Comparison of ENCODE assay signal across 1 cellular context in the genomic region with DNA sequence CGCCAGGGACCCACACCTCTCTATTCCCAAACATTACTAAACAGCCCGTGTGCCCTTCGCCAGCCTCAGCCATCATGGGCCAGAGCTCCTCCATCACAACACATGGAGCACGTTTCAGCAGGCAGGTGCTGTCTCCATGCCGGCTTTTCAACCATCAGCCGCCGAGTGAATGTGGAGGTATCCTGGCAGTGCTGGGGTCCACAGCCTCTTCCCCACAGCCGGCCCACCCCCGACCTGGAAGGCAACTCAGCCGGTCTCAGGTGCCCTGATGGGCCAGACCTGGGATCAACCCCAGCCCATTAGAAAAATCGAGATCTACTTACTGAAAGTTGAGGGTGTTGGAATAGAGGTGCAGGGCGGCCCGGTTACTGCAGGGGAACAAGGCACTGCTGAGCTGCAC.
TF ChIP-seq lines count a peak whose summit lies in the region.

No MANE protein-coding gene starts in this region.

TF ChIP-seq in HEK293, 187 proteins besides CTCF, POLR2A, EP300 and RAD21:
- TF ChIP-seq ZNF701 (tag by site-specific recombination; IDR thresholded peaks at IDR 0.05) (no peak), ZXDB (tag by site-specific recombination; IDR thresholded peaks at IDR 0.05) (no peak), ZNF658 (tag by site-specific recombination; IDR thresholded peaks at IDR 0.05) (no peak), OSR2 (tag by site-specific recombination; IDR thresholded peaks at IDR 0.05) (no peak), ZFP3 (tag by site-specific recombination; IDR thresholded peaks at IDR 0.05; ENCODE audit: low read depth) (no peak), ZSCAN23 (tag by site-specific recombination; IDR thresholded peaks at IDR 0.05) (no peak), ZNF670 (tag by site-specific recombination; IDR thresholded peaks at IDR 0.05; ENCODE audit: low read depth) (no peak), ZBTB48 (tag by site-specific recombination; IDR thresholded peaks at IDR 0.05) (no peak)
- TF ChIP-seq, protein P1, sequence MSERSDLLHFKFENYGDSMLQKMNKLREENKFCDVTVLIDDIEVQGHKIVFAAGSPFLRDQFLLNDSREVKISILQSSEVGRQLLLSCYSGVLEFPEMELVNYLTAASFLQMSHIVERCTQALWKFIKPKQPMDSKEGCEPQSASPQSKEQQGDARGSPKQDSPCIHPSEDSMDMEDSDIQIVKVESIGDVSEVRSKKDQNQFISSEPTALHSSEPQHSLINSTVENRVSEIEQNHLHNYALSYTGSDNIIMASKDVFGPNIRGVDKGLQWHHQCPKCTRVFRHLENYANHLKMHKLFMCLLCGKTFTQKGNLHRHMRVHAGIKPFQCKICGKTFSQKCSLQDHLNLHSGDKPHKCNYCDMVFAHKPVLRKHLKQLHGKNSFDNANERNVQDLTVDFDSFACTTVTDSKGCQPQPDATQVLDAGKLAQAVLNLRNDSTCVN (tag by site-specific recombination; optimal IDR thresholded peaks at IDR 0.05): no peak
- TF ChIP-seq, protein P2, sequence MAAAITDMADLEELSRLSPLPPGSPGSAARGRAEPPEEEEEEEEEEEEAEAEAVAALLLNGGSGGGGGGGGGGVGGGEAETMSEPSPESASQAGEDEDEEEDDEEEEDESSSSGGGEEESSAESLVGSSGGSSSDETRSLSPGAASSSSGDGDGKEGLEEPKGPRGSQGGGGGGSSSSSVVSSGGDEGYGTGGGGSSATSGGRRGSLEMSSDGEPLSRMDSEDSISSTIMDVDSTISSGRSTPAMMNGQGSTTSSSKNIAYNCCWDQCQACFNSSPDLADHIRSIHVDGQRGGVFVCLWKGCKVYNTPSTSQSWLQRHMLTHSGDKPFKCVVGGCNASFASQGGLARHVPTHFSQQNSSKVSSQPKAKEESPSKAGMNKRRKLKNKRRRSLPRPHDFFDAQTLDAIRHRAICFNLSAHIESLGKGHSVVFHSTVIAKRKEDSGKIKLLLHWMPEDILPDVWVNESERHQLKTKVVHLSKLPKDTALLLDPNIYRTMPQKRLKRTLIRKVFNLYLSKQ (tag by site-specific recombination; IDR thresholded peaks at IDR 0.05; ENCODE audit: borderline replicate concordance): no peak
- TF ChIP-seq, protein P3, sequence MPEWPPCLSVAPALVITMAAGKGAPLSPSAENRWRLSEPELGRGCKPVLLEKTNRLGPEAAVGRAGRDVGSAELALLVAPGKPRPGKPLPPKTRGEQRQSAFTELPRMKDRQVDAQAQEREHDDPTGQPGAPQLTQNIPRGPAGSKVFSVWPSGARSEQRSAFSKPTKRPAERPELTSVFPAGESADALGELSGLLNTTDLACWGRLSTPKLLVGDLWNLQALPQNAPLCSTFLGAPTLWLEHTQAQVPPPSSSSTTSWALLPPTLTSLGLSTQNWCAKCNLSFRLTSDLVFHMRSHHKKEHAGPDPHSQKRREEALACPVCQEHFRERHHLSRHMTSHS (tag by site-specific recombination; IDR thresholded peaks at IDR 0.05): no peak
